In genomic region chr17:75720656-75721462, GRCh38 we compare ENCODE assay signal across 8 cellular contexts. TPM values are rescaled to one million over a fixed set of nuclear protein-coding genes. Genes with fewer than 3 reads are reported as not detected.
DNase-seq lines count a peak whose midpoint lies in the region; ATAC-seq and TF ChIP-seq lines count a peak whose summit lies in the region.

TSS of gene ITGB4 (plus strand) at chr17:75721459. CDS start at chr17:75724704, 3,245 bp downstream.

- H3K27me3 ChIP-seq in BLaER1 (peaks cover 43% of the 10 kb centered on the region), HUES6 (ENCODE audit: control insufficient read depth, insufficient read depth, low read length) (peaks cover 39% of the 10 kb centered on the region), colonic mucosa (no peaks in the 10 kb centered on the region)

- H3K27ac ChIP-seq in BLaER1: no peak within 1 kb of the TSS
- H3K27ac ChIP-seq in HUES6 (ENCODE audit: low read depth, low read length): no peak within 1 kb of the TSS
- peak within 1 kb of the TSS; percentile 97 for H3K27ac ChIP-seq in colonic mucosa

- H3K4me1 ChIP-seq in BLaER1 (peaks cover 29% of the 10 kb centered on the region), HUES6 (ENCODE audit: control insufficient read depth, insufficient read depth, low read length) (0 out of 2 replicates have a peak, but pooled peaks cover 6% of the 10 kb centered on the region), colonic mucosa (peaks cover 8% of the 10 kb centered on the region)

- peak within 1 kb of the TSS; percentile 92 for H3K4me2 ChIP-seq in BLaER1

- H3K9ac ChIP-seq in BLaER1: peak within 1 kb of the TSS; percentile 65
- peak within 1 kb of the TSS; percentile 38 for H3K9ac ChIP-seq in HUES6 (ENCODE audit: low read length)
- H3K9ac ChIP-seq in colonic mucosa (ENCODE audit: low read depth in 2 of 2, low read length in 2 of 2): peak within 1 kb of the TSS; percentile 95 to 99

- intact Hi-C loops in colonic mucosa (cut with DNase I): no loop called here

- H3K36me3 ChIP-seq in BLaER1 (no peaks in the 10 kb centered on the region), HUES6 (ENCODE audit: control insufficient read depth, insufficient read depth, low read length) (no peaks in the 10 kb centered on the region), colonic mucosa (no peaks in the 10 kb centered on the region)

- TF ChIP-seq CTCF in colonic mucosa (IDR thresholded peaks at IDR 0.05): no peak

- peak; percentile 61 to 69 for DNase-seq in activated CD4-positive, alpha-beta T cell treated with anti-CD3 and anti-CD28 coated beads for 4 hours
- DNase-seq in colonic mucosa (peak; percentile 90), medulla oblongata (ENCODE audit: extremely low spot score) (peak; percentile 57), GF-D8 (lab: John Stamatoyannopoulos, UW) (no peak)
- peak; percentile 9 for DNase-seq in stimulated activated CD8-positive, alpha-beta memory T cell treated with anti-CD3 and anti-CD28 coated beads, Interleukin-12 subunit alpha, Interleukin-12 subunit beta, amount 100 ng/mL, for 24 hours (ENCODE audit: extremely low read depth)

- ATAC-seq in HG03457 (IDR thresholded peaks at IDR 0.05; ENCODE audit: unreplicated experiment): no peak

- H3K9me3 ChIP-seq in BLaER1: no peaks in the 10 kb centered on the region
- no peaks in the 10 kb centered on the region for H3K9me3 ChIP-seq in HUES6 (ENCODE audit: control insufficient read depth, insufficient read depth, low read depth, low read length)
- no peaks in the 10 kb centered on the region for H3K9me3 ChIP-seq in colonic mucosa

- H4K20me1 ChIP-seq in BLaER1: peaks cover 4% of the 10 kb centered on the region; the same call in 1 of the 2 replicates

- H3K4me3 ChIP-seq in BLaER1 (peak within 1 kb of the TSS; percentile 65), HUES6 (ENCODE audit: low read depth, low read length) (peak within 1 kb of the TSS; percentile 71), colonic mucosa (peak within 1 kb of the TSS; percentile 59)

RNA-seq across cellular contexts. Expression of gene ITGB4, which starts in this region (rescaled TPM):
- total RNA-seq in colonic mucosa: 100 to 1,000 TPM; 267 to 272 TPM

Comparison
In these comparisons a context has a peak if more than half of its experiments do, and no peak if none do; other contexts are left out.
1. H3K9ac ChIP-seq: peak in every context shown above with its lines; median percentile 97 in colonic mucosa; 65 in BLaER1; 38 in HUES6.